ENCODE assay signal across 9 cellular contexts in the genomic region with DNA sequence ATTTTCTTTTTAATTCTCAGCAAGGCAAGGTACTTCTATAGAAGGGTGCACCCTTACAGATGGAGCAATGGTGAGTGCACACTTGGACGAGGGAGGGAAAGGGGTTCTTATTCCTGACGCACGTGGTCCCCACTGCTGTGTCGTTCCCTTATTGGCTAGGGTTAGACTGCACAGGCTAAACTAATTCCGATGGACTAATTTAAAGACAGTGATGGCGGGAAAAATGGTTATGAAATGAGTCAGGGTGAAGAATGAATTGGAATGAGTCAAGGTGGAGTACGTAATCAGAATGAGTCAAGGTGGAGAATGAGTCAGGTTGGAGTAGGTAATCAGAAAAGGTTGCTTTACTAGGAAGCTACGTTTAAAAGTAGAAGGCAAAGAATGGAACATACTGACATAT. TPM values are rescaled to one million over a fixed set of nuclear protein-coding genes. Genes with fewer than 3 reads are reported as not detected.
DNase-seq lines count a peak whose midpoint lies in the region; ATAC-seq and TF ChIP-seq lines count a peak whose summit lies in the region.
"Had no signal": no experiment of that assay in that cellular context is flagged by ENCODE, and none has a peak within 500 bp of the region (broad histone marks: within the 10 kb centered on the region; RNA-seq: fewer than 3 reads in every experiment).

No MANE protein-coding gene starts in this region.

- TF ChIP-seq CTCF in SK-N-SH (IDR thresholded peaks at IDR 0.05), result no peak

- H3F3A ChIP-seq in SK-N-SH (replicated peaks; ENCODE audit: insufficient read depth), result no peaks in the 10 kb centered on the region

- no peak overlapping the region for H3K27ac ChIP-seq in SK-N-SH (ENCODE audit: low read depth in 2 of 2, low read length in 1 of 2)
- H3K27ac ChIP-seq in epithelial cell of prostate, result peak overlapping the region; percentile 92

- no peak overlapping the region for H3K4me3 ChIP-seq in SK-N-SH (ENCODE audit: low read depth in 2 of 2, low read length in 1 of 2)

- H3K4me1 ChIP-seq in SK-N-SH (ENCODE audit: control insufficient read depth in 1 of 2, insufficient read depth in 2 of 2, low read depth in 1 of 2, low read length in 1 of 2), result peaks cover 13 to 14% of the 10 kb centered on the region in 2 experiments; a peak in 3 of 4 replicates

- CTCF ChIA-PET in SK-N-SH (lab: Yijun Ruan, JAX), result no interaction called here

- no peak for TF ChIP-seq EP300 in SK-N-SH (IDR thresholded peaks at IDR 0.05; ENCODE audit: borderline replicate concordance in 1 of 2, low read depth in 1 of 2, low read length in 1 of 2)

- H2AFZ ChIP-seq in SK-N-SH (ENCODE audit: low read depth), result no peak overlapping the region

- H4K20me1 ChIP-seq in SK-N-SH (ENCODE audit: insufficient read depth), result peaks cover 7% of the 10 kb centered on the region; the same call in 1 of the 2 replicates

- POLR2A ChIA-PET in SK-N-SH (lab: Yijun Ruan, JAX), result no interaction called here

- 67% methylated on average over 8 of the region's 8 CpGs for WGBS in SK-N-SH (ENCODE audit: low lambda C conversion rate)

- H3K79me2 ChIP-seq in SK-N-SH (ENCODE audit: insufficient read depth), result peaks cover 28% of the 10 kb centered on the region

- no peak overlapping the region for H3K4me2 ChIP-seq in SK-N-SH

- no peak for TF ChIP-seq RAD21 in SK-N-SH (IDR thresholded peaks at IDR 0.05; ENCODE audit: low read length)

- no peaks in the 10 kb centered on the region for H3K9me3 ChIP-seq in SK-N-SH

- ATAC-seq in SK-N-SH treated with all-trans-retinoic acid at 6 μM for 48 hours (no peak), HG03457 (IDR thresholded peaks at IDR 0.05; ENCODE audit: unreplicated experiment) (no peak), HG02763 (IDR thresholded peaks at IDR 0.05; ENCODE audit: unreplicated experiment) (no peak)

- no peak overlapping the region for H3K9ac ChIP-seq in SK-N-SH

- no peak for DNase-seq in SK-N-SH
- DNase-seq in T1000 (lab: John Stamatoyannopoulos, UW), result peak; percentile 23
- DNase-seq in epithelial cell of prostate (ENCODE audit: low read depth, low spot score), result peak; percentile 70
- DNase-seq in stimulated activated CD4-positive, alpha-beta T cell treated with anti-CD3 and anti-CD28 coated beads, Interleukin-2, amount 100 ng/mL, for 4 hours (ENCODE audit: low read depth), result peak; percentile 9
- no peak for DNase-seq in GM03348 (ENCODE audit: low spot score)
- DNase-seq: NCI-H2171 had no signal

- H3K27me3 ChIP-seq in SK-N-SH (ENCODE audit: insufficient read depth), result peaks cover 4% of the 10 kb centered on the region; the same call in 1 of the 2 replicates

- peaks cover 1 to 7% of the 10 kb centered on the region in 2 experiments for H3K36me3 ChIP-seq in SK-N-SH (replicated peaks in 1 of 2; ENCODE audit: control insufficient read depth in 1 of 2, insufficient read depth in 2 of 2, low read length in 1 of 2)

- H3K9me2 ChIP-seq in SK-N-SH, result no peaks in the 10 kb centered on the region

TF ChIP-seq in SK-N-SH, 30 proteins besides CTCF, POLR2A, EP300 and RAD21:
- peak; percentile 14; the same call in 1 of the 2 replicates for TF ChIP-seq FOSL2 (IDR thresholded peaks at IDR 0.05; ENCODE audit: borderline replicate concordance, low read depth)
- TF ChIP-seq, protein P1, sequence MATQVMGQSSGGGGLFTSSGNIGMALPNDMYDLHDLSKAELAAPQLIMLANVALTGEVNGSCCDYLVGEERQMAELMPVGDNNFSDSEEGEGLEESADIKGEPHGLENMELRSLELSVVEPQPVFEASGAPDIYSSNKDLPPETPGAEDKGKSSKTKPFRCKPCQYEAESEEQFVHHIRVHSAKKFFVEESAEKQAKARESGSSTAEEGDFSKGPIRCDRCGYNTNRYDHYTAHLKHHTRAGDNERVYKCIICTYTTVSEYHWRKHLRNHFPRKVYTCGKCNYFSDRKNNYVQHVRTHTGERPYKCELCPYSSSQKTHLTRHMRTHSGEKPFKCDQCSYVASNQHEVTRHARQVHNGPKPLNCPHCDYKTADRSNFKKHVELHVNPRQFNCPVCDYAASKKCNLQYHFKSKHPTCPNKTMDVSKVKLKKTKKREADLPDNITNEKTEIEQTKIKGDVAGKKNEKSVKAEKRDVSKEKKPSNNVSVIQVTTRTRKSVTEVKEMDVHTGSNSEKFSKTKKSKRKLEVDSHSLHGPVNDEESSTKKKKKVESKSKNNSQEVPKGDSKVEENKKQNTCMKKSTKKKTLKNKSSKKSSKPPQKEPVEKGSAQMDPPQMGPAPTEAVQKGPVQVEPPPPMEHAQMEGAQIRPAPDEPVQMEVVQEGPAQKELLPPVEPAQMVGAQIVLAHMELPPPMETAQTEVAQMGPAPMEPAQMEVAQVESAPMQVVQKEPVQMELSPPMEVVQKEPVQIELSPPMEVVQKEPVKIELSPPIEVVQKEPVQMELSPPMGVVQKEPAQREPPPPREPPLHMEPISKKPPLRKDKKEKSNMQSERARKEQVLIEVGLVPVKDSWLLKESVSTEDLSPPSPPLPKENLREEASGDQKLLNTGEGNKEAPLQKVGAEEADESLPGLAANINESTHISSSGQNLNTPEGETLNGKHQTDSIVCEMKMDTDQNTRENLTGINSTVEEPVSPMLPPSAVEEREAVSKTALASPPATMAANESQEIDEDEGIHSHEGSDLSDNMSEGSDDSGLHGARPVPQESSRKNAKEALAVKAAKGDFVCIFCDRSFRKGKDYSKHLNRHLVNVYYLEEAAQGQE (IDR thresholded peaks at IDR 0.05; ENCODE audit: low read depth, low read length), result no peak
TF ChIP-seq in SK-N-SH: peak in this region for 1.

TF ChIP-seq in SK-N-SH treated with all-trans-retinoic acid at 6 μM for 48 hours, 23 proteins besides CTCF, POLR2A, EP300 and RAD21:
- TF ChIP-seq, protein P2, sequence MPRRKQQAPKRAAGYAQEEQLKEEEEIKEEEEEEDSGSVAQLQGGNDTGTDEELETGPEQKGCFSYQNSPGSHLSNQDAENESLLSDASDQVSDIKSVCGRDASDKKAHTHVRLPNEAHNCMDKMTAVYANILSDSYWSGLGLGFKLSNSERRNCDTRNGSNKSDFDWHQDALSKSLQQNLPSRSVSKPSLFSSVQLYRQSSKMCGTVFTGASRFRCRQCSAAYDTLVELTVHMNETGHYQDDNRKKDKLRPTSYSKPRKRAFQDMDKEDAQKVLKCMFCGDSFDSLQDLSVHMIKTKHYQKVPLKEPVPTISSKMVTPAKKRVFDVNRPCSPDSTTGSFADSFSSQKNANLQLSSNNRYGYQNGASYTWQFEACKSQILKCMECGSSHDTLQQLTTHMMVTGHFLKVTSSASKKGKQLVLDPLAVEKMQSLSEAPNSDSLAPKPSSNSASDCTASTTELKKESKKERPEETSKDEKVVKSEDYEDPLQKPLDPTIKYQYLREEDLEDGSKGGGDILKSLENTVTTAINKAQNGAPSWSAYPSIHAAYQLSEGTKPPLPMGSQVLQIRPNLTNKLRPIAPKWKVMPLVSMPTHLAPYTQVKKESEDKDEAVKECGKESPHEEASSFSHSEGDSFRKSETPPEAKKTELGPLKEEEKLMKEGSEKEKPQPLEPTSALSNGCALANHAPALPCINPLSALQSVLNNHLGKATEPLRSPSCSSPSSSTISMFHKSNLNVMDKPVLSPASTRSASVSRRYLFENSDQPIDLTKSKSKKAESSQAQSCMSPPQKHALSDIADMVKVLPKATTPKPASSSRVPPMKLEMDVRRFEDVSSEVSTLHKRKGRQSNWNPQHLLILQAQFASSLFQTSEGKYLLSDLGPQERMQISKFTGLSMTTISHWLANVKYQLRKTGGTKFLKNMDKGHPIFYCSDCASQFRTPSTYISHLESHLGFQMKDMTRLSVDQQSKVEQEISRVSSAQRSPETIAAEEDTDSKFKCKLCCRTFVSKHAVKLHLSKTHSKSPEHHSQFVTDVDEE (CRISPR knock-in tag; IDR thresholded peaks at IDR 0.05), result no peak
- no peak for TF ChIP-seq BACH2 (CRISPR knock-in tag; IDR thresholded peaks at IDR 0.05; ENCODE audit: borderline replicate concordance)
TF ChIP-seq in SK-N-SH treated with all-trans-retinoic acid at 6 μM for 48 hours: peak in this region for 0.

RNA-seq across cellular contexts. Expression of a gene that starts 2.0 kb away (rescaled TPM):
- polyA plus RNA-seq in SK-N-SH (2012; rRNA removed), result 8.2 and 11.3 TPM in 2 replicates
- 11.1 and 11.2 TPM in 2 replicates for polyA plus RNA-seq in SK-N-SH (2012; cell fraction: cytosol; rRNA removed)
- polyA plus RNA-seq in SK-N-SH (2012; cell fraction: nucleus; rRNA removed), result 8.7 and 17.4 TPM in 2 replicates

Comparison
In these comparisons a context has a peak if more than half of its experiments do, and no peak if none do; other contexts are left out.
1. DNase-seq: peak in T1000 (single experiment), epithelial cell of prostate (single experiment) and stimulated activated CD4-positive, alpha-beta T cell treated with anti-CD3 and anti-CD28 coated beads, Interleukin-2, amount 100 ng/mL, for 4 hours (single experiment); none in SK-N-SH (single experiment) and GM03348 (single experiment).